Comparison of ENCODE assay signal across 15 cellular contexts in the genomic region with DNA sequence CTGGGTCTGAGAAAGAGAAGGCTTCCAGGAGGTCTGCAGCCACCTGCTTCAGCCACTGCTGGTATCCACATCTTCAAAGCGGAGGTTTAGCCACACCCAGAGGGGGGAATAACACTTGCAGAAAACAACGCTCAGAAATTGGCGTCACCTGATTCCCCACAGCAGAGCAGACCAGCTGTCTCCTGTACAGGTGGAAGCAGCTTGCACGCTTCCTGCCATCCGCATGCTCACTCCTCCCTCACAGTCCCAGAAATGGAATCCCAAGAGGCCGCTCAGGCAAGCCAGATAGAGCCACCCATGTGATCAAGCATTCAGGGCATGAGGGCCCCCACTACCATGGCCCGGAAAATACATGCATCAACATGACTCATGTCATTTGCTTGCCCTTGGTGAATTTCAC.
"Had no signal": no experiment of that assay in that cellular context is flagged by ENCODE, and none has a peak within 500 bp of the region (broad histone marks: within the 10 kb centered on the region; RNA-seq: fewer than 3 reads in every experiment).

No MANE protein-coding gene starts in this region.

- H3K27ac ChIP-seq: colonic mucosa, heart left ventricle, left lung, psoas muscle, upper lobe of right lung had no signal

- H3K27me3 ChIP-seq: colonic mucosa had no signal

- H3K4me3 ChIP-seq: colonic mucosa, heart left ventricle, left lung, psoas muscle, upper lobe of right lung had no signal

- H3K36me3 ChIP-seq: colonic mucosa, heart left ventricle, left lung, upper lobe of right lung had no signal

- DNase-seq: activated CD4-positive, alpha-beta T cell treated with anti-CD3 and anti-CD28 coated beads for 1 hour; activated CD4-positive, alpha-beta T cell treated with anti-CD3 and anti-CD28 coated beads, Interleukin-2, amount 50 U/mL, for 48 hours; activated naive CD4-positive, alpha-beta T cell treated with Interleukin-2 at 50 U/mL for 16 hours; activated naive CD8-positive, alpha-beta T cell treated with anti-CD3 and anti-CD28 coated beads, Interleukin-2, amount 50 U/mL, for 24 hours; colonic mucosa; foreskin melanocyte; heart left ventricle; islet precursor cell; left lung; mesenchymal stem cell; psoas muscle; stimulated activated CD4-positive, alpha-beta T cell treated with anti-CD3 and anti-CD28 coated beads, Interleukin-2, amount 100 ng/mL, for 48 hours; stimulated activated CD8-positive, alpha-beta memory T cell treated with anti-CD3 and anti-CD28 coated beads, Interleukin-4, amount 100 ng/mL, for 48 hours; T-helper 9 cell; upper lobe of right lung had no signal

- H3K9me3 ChIP-seq: colonic mucosa, heart left ventricle, left lung, psoas muscle, upper lobe of right lung had no signal

- H3K4me1 ChIP-seq: colonic mucosa, heart left ventricle, left lung, psoas muscle, upper lobe of right lung had no signal
